Comparison of ENCODE assay signal across 10 cellular contexts in the genomic region with DNA sequence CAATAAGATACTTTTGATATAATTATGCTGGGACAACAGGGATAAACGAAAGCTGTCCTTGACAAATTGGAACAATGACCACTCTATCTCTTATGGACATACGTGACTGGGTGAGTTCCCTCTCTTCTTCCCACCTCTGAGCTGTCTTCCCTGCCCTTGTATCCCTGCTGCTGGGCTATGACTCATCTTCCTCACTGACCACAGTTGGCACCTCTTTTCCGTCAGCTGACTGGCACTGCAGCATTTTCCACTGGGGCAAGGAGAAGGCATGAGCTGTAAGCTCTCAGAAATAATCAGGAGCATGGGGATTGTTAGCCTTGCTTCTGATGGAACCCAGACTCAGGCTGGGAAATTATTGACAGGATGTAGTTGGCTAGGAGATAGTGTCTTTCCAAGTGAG. TPM values are rescaled to one million over a fixed set of nuclear protein-coding genes. Genes with fewer than 3 reads are reported as not detected.
A peak's percentile ranks its signal among the peaks of the same experiment; 100 is the strongest.
DNase-seq lines count a peak whose midpoint lies in the region; ATAC-seq and TF ChIP-seq lines count a peak whose summit lies in the region.
"Had no signal": no experiment of that assay in that cellular context is flagged by ENCODE, and none has a peak within 500 bp of the region (broad histone marks: within the 10 kb centered on the region; RNA-seq: fewer than 3 reads in every experiment).

No MANE protein-coding gene starts in this region.

- H3K27me3 ChIP-seq in heart left ventricle (no peaks in the 10 kb centered on the region), tibial artery (no peaks in the 10 kb centered on the region)

- no peak overlapping the region for H3K4me3 ChIP-seq in heart left ventricle
- no peak overlapping the region for H3K4me3 ChIP-seq in tibial artery

- H3K27ac ChIP-seq in angular gyrus (ENCODE audit: low read depth, low read length) (peak overlapping the region; percentile 4), heart left ventricle (peak overlapping the region; percentile 15 to 88 (median 70)), tibial artery (peak overlapping the region; percentile 27 to 39)
- H3K27ac ChIP-seq: 22Rv1 had no signal

- TF ChIP-seq POLR2A in heart left ventricle (IDR thresholded peaks at IDR 0.05) = no peak

- H3K4me1 ChIP-seq in heart left ventricle (peaks cover 0 to 22% (median 0%) of the 10 kb centered on the region in 12 donors), tibial artery (peaks cover 0 to 5% (median 0%) of the 10 kb centered on the region in 4 donors)

- intact Hi-C loops in heart left ventricle (cut with DNase I) (loop anchor here in 4 of 10 donors (5.0 to 10.0 kb wide), 3 partner anchors 210 to 220 kb away; no protein-coding TSS in a partner anchor), tibial artery (cut with DNase I; ENCODE audit: low total_unique reads) (no loop called here)

- TF ChIP-seq CTCF in heart left ventricle (IDR thresholded peaks at IDR 0.05) (no peak), tibial artery (IDR thresholded peaks at IDR 0.05) (no peak)

- H3K9me3 ChIP-seq in heart left ventricle (no peaks in the 10 kb centered on the region), tibial artery (no peaks in the 10 kb centered on the region)

- ATAC-seq in heart left ventricle = peak; percentile 96 to 97 (median 97)
- no peak for ATAC-seq in GM18511 (IDR thresholded peaks at IDR 0.05; ENCODE audit: unreplicated experiment)
- no peak for ATAC-seq in stimulated activated naive CD8-positive, alpha-beta T cell treated with anti-CD3 and anti-CD28 coated beads, Interleukin-15, Interleukin-2, amounts not matched to agents 100 U/mL and 50 U/mL, for 24 hours

- no peaks in the 10 kb centered on the region for H3K36me3 ChIP-seq in heart left ventricle
- no peaks in the 10 kb centered on the region for H3K36me3 ChIP-seq in tibial artery

- WGBS in heart left ventricle, 4 donors = 28 to 46% (median 38%) methylated on average over 3 of the region's 3 CpGs

- DNase-seq in DMS53 (lab: John Stamatoyannopoulos, UW) = peak; percentile 73
- DNase-seq in DMS53 treated with DMSO at 0.1 percent for 48 hours (lab: John Stamatoyannopoulos, UW; ENCODE audit: unreplicated experiment) = no peak
- peak; percentile 48 to 87 (median 70) for DNase-seq in heart left ventricle
- DNase-seq in tibial artery = peak; percentile 59 to 83
- DNase-seq in hepatic stellate cell (ENCODE audit: low spot score) = no peak
- DNase-seq in stimulated activated naive CD8-positive, alpha-beta T cell treated with anti-CD3 and anti-CD28 coated beads, Interleukin-15, Interleukin-2, amounts not matched to agents 100 U/mL and 50 U/mL, for 24 hours = no peak
- DNase-seq: NK-92 treated with Interleukin-12 subunit alpha and Interleukin-12 subunit beta, amount 100 ng/mL, for 24 hours had no signal

RNA-seq across cellular contexts. Expression of a gene that starts 48.7 kb away (rescaled TPM):
- under 1 TPM in 6 of 9 donors, not detected in 3; 0.07 to 0.81 (median 0.40) TPM for total RNA-seq in heart left ventricle
- polyA plus RNA-seq in heart left ventricle = under 1 TPM; 0.04 to 0.58 TPM

Comparison
In these comparisons a context has a peak if more than half of its experiments do, and no peak if none do; other contexts are left out.
1. DNase-seq: peak in DMS53 (single experiment), heart left ventricle (5 of 5) and tibial artery (2 of 2); none in DMS53 treated with DMSO at 0.1 percent for 48 hours (single experiment), hepatic stellate cell (single experiment) and stimulated activated naive CD8-positive, alpha-beta T cell treated with anti-CD3 and anti-CD28 coated beads, Interleukin-15, Interleukin-2, amounts not matched to agents 100 U/mL and 50 U/mL, for 24 hours (single experiment).
2. H3K27ac ChIP-seq: peak in every context shown above with its lines; median percentile 70 in heart left ventricle; 33 in tibial artery; 4 in angular gyrus.
3. ATAC-seq: peak in heart left ventricle (4 of 4); none in GM18511 (single experiment) and stimulated activated naive CD8-positive, alpha-beta T cell treated with anti-CD3 and anti-CD28 coated beads, Interleukin-15, Interleukin-2, amounts not matched to agents 100 U/mL and 50 U/mL, for 24 hours (single experiment).